In genomic region chr22:31211862-31212730, GRCh38 we compare ENCODE assay signal across 1 cellular context.
TF ChIP-seq lines count a peak whose summit lies in the region.

LIMK2 (plus strand) TSS chr22:31212298; CDS start chr22:31212409, 111 bp downstream.

TF ChIP-seq in HepG2, 621 proteins besides CTCF, POLR2A, EP300 and RAD21 (continued from another document):
- TF ChIP-seq AHDC1 (CRISPR knock-in tag; IDR thresholded peaks at IDR 0.05; ENCODE audit: borderline replicate concordance) (0 out of 2 replicates have a peak, but pooled peaks have one; percentile 10), KLF6 (CRISPR knock-in tag; IDR thresholded peaks at IDR 0.05) (0 out of 2 replicates have a peak, but pooled peaks have one; percentile 67), ZNF253 (CRISPR knock-in tag; IDR thresholded peaks at IDR 0.05; ENCODE audit: borderline replicate concordance) (no peak), NCOA2 (CRISPR knock-in tag; IDR thresholded peaks at IDR 0.05) (no peak), HIC2 (CRISPR knock-in tag; IDR thresholded peaks at IDR 0.05; ENCODE audit: low read depth) (peak; percentile 42; the same call in 1 of the 2 replicates), ZNF292 (CRISPR knock-in tag; IDR thresholded peaks at IDR 0.05; ENCODE audit: borderline replicate concordance, low read depth) (no peak), ZNF263 (CRISPR knock-in tag; IDR thresholded peaks at IDR 0.05) (peak; percentile 98), IKZF5 (CRISPR knock-in tag; IDR thresholded peaks at IDR 0.05) (peak; percentile 85), BORCS8-MEF2B (CRISPR knock-in tag; IDR thresholded peaks at IDR 0.05) (0 out of 2 replicates have a peak, but pooled peaks have one; percentile 16), REXO4 (CRISPR knock-in tag; IDR thresholded peaks at IDR 0.05; ENCODE audit: borderline replicate concordance) (no peak), ZNF274 (CRISPR knock-in tag; IDR thresholded peaks at IDR 0.05) (peak; percentile 85), SATB2 (CRISPR knock-in tag; IDR thresholded peaks at IDR 0.05) (no peak), ZFP41 (CRISPR knock-in tag; IDR thresholded peaks at IDR 0.05; ENCODE audit: borderline replicate concordance) (no peak), ETV5 (CRISPR knock-in tag; IDR thresholded peaks at IDR 0.05; ENCODE audit: borderline replicate concordance) (peak; percentile 95), ZMAT3 (CRISPR knock-in tag; conservative IDR thresholded peaks at IDR 0.05) (no peak; the same call in none of the 2 replicates)
